In genomic region chr12:130870442-130871285, GRCh38 we compare ENCODE assay signal across 8 cellular contexts. TPM values are rescaled to one million over a fixed set of nuclear protein-coding genes. Genes with fewer than 3 reads are reported as not detected.
A peak's percentile ranks its signal among the peaks of the same experiment; 100 is the strongest.
DNase-seq lines count a peak whose midpoint lies in the region; ATAC-seq, FAIRE-seq and TF ChIP-seq lines count a peak whose summit lies in the region.

No MANE protein-coding gene starts in this region.

- H3K27ac ChIP-seq in H1 (ENCODE audit: low read depth, low read length) = peak overlapping the region; percentile 52; the same call in 1 of the 2 replicates

- H3K23ac ChIP-seq in H1 (ENCODE audit: insufficient read length) = no peak overlapping the region

- peak overlapping the region; percentile 91; the same call in 1 of the 2 replicates for H4K8ac ChIP-seq in H1 (ENCODE audit: extremely low read depth, insufficient read depth, low read length)

- peak overlapping the region; percentile 58 to 84 for H3K4me2 ChIP-seq in H1 (ENCODE audit: insufficient read depth in 1 of 2, low read depth in 2 of 2, low read length in 2 of 2)

- H3K27ac Mint-ChIP-seq in mesothelial cell of epicardium = peak overlapping the region; percentile 94

- peaks cover 2 to 6% of the 10 kb centered on the region in 2 experiments for H4K20me1 ChIP-seq in H1 (replicated peaks in 1 of 2; ENCODE audit: control insufficient read depth in 1 of 2, insufficient read depth in 2 of 2, low read length in 2 of 2)

- no peaks in the 10 kb centered on the region for H3K79me1 ChIP-seq in H1 (ENCODE audit: low read depth, low read length)

- peak overlapping the region; percentile 72; the same call in 1 of the 2 replicates for H2BK5ac ChIP-seq in H1 (ENCODE audit: low read depth, low read length)

- DNase-seq in NCI-H748 (lab: John Stamatoyannopoulos, UW; ENCODE audit: unreplicated experiment) = peak; percentile 64
- DNase-seq in NCI-H748 treated with DMSO at 0.1 percent for 48 hours (lab: John Stamatoyannopoulos, UW) = no peak
- peak; percentile 7 for DNase-seq in NCI-H774 (lab: John Stamatoyannopoulos, UW)
- DNase-seq in activated CD8-positive, alpha-beta memory T cell treated with anti-CD3 and anti-CD28 coated beads for 48 hours (ENCODE audit: low read depth in 2 of 3, low spot score in 2 of 3) = peak in 2 of 3 experiments; percentile 47 to 48
- DNase-seq in H1 (ENCODE audit: low read depth in 1 of 2, low spot score in 2 of 2) = peak; percentile 72 to 73
- DNase-seq in mesothelial cell of epicardium (ENCODE audit: low spot score in 2 of 2, unreplicated experiment in 2 of 2) = peak in 1 of 2 experiments; percentile 61
- peak; percentile 34 for DNase-seq in stimulated activated CD8-positive, alpha-beta memory T cell treated with anti-CD3 and anti-CD28 coated beads, Interleukin-15, amount 100 ng/mL, for 1 hour (ENCODE audit: low read depth)

- H4K5ac ChIP-seq in H1 (ENCODE audit: insufficient read length, low read depth, low read length) = peak overlapping the region; percentile 51

- no peak overlapping the region for H2BK20ac ChIP-seq in H1 (ENCODE audit: low read length)

- no peaks in the 10 kb centered on the region for H3K27me3 Mint-ChIP-seq in mesothelial cell of epicardium (ENCODE audit: low read depth)

- POLR2A ChIA-PET in H1 (lab: Charles Lee; ENCODE audit: partially characterized antibody) = interaction anchor here (0.6 to 3.4 kb wide), 21 partner anchors 9 to 1042 kb away, joined by 3 to 33 read pairs (median 6); partner anchors contain the start of gene STX2

- H2AK5ac ChIP-seq in H1 (ENCODE audit: low read depth, low read length) = no peak overlapping the region

- H3K36me3 Mint-ChIP-seq in mesothelial cell of epicardium = peaks cover 24% of the 10 kb centered on the region

- no peaks in the 10 kb centered on the region for H3K27me3 ChIP-seq in H1 (replicated peaks in 1 of 4; ENCODE audit: control insufficient read depth in 3 of 4, extremely low read depth in 1 of 4, insufficient read depth in 3 of 4, low read length in 3 of 4)

- H3K23me2 ChIP-seq in H1 (ENCODE audit: low read depth, low read length) = peaks cover 4% of the 10 kb centered on the region; the same call in 1 of the 2 replicates

- H2BK15ac ChIP-seq in H1 (ENCODE audit: low read length) = 0 out of 2 replicates have a peak overlapping the region, but pooled peaks have one; percentile 5

- CTCF ChIA-PET in H1 (lab: Charles Lee; ENCODE audit: partially characterized antibody) = interaction anchor here (0.7 to 2.9 kb wide), 16 partner anchors 9 to 97 kb away, joined by 3 to 30 read pairs (median 4); no protein-coding TSS in a partner anchor

- ATAC-seq in HG02852 (IDR thresholded peaks at IDR 0.05; ENCODE audit: unreplicated experiment) = peak; percentile 62

- no peak overlapping the region for H3K14ac ChIP-seq in H1 (ENCODE audit: insufficient read length)

- H3K9me3 ChIP-seq in H1 (ENCODE audit: insufficient read depth in 2 of 2, low read depth in 1 of 2, low read length in 1 of 2) = no peaks in the 10 kb centered on the region

- no peaks in the 10 kb centered on the region for H3K9me3 Mint-ChIP-seq in mesothelial cell of epicardium

- peaks cover 21 to 32% (median 30%) of the 10 kb centered on the region in 4 experiments for H3K36me3 ChIP-seq in H1 (ENCODE audit: control insufficient read depth in 2 of 4, insufficient read depth in 4 of 4, low read length in 3 of 4)

- TF ChIP-seq EP300 in H1 (IDR thresholded peaks at IDR 0.05; ENCODE audit: borderline replicate concordance in 1 of 2, low read depth in 2 of 2, low read length in 2 of 2) = no peak

- H3K4me3 Mint-ChIP-seq in mesothelial cell of epicardium = peak overlapping the region; percentile 67

- H3K79me2 ChIP-seq in H1 (ENCODE audit: control insufficient read depth in 1 of 2, insufficient read depth in 2 of 2, low read length in 2 of 2) = peaks cover 6 to 30% of the 10 kb centered on the region in 2 experiments

- 54% methylated on average over 31 of the region's 31 CpGs; no CpG with 5 or more reads in 1 of the 2 experiments for WGBS in H1 (ENCODE audit: extremely low coverage in 1 of 2, insufficient coverage in 1 of 2, insufficient read length in 1 of 2, insufficient replicate concordance in 2 of 2, low coverage in 1 of 2, low lambda C conversion rate in 2 of 2, missing lambda C conversion rate in 1 of 2), 2 experiments

- peak; percentile 33 to 55 for TF ChIP-seq RAD21 in H1 (IDR thresholded peaks at IDR 0.05 in 1 of 2, conservative IDR thresholded peaks at IDR 0.05 in 1 of 2; ENCODE audit: low read depth in 2 of 2, low read length in 2 of 2)

- no peak overlapping the region for H3K56ac ChIP-seq in H1 (replicated peaks; ENCODE audit: insufficient read length, low read depth, low read length)

- H3K18ac ChIP-seq in H1 (ENCODE audit: extremely low read depth, low read length) = no peak overlapping the region

- peaks cover 0 to 3% (median 3%) of the 10 kb centered on the region in 4 experiments; a peak in 4 of 7 replicates for H3K4me1 ChIP-seq in H1 (replicated peaks in 1 of 4; ENCODE audit: control insufficient read depth in 3 of 4, insufficient read depth in 4 of 4, low read length in 3 of 4)

- no peak overlapping the region for H3K4ac ChIP-seq in H1 (replicated peaks; ENCODE audit: insufficient read length, low read depth, low read length)

- H3K9ac ChIP-seq in H1 (replicated peaks in 1 of 4; ENCODE audit: extremely low read depth in 1 of 4, low read depth in 3 of 4, low read length in 3 of 4) = no peak overlapping the region; a peak in 2 of 7 replicates

- peaks cover 33% of the 10 kb centered on the region for H3K4me1 Mint-ChIP-seq in mesothelial cell of epicardium

- peak overlapping the region in 3 of 4 experiments; percentile 39 to 63 (median 42); a peak in 4 of 8 replicates for H3K4me3 ChIP-seq in H1 (ENCODE audit: extremely low read depth in 1 of 4, insufficient read depth in 2 of 4, low read depth in 3 of 4, low read length in 4 of 4)

- TF ChIP-seq CTCF in H1 (IDR thresholded peaks at IDR 0.05; ENCODE audit: control extremely low read depth in 1 of 3, insufficient read depth in 1 of 3, low read depth in 1 of 3, low read length in 3 of 3) (peak; percentile 56 to 75 (median 65)), mesothelial cell of epicardium (IDR thresholded peaks at IDR 0.05; ENCODE audit: unreplicated experiment) (peak; percentile 51)

- H2BK120ac ChIP-seq in H1 (replicated peaks; ENCODE audit: low read depth, low read length) = no peak overlapping the region

- peak overlapping the region; percentile 85 for H2BK12ac ChIP-seq in H1 (ENCODE audit: low read depth, low read length)

- peak in 1 of 2 experiments; percentile 36; a peak in 1 of 3 replicates for TF ChIP-seq POLR2A in H1 (IDR thresholded peaks at IDR 0.05; ENCODE audit: control extremely low read depth in 1 of 2, low read depth in 2 of 2, low read length in 2 of 2)

- no peak overlapping the region for H2AFZ ChIP-seq in H1 (ENCODE audit: low read length)

- peak overlapping the region; percentile 44 for H4K91ac ChIP-seq in H1 (replicated peaks; ENCODE audit: insufficient read length, low read length)

- FAIRE-seq in H1 (lab: Jason Lieb, UNC) = peak; percentile 19

TF ChIP-seq in H1, 55 proteins besides CTCF, POLR2A, EP300 and RAD21 (continues in another document):
- TF ChIP-seq CHD1 (IDR thresholded peaks at IDR 0.05; ENCODE audit: low read depth, low read length) (no peak), CTBP2 (IDR thresholded peaks at IDR 0.05; ENCODE audit: borderline replicate concordance, insufficient read depth, insufficient read length, low read length) (no peak), RBBP5 (IDR thresholded peaks at IDR 0.05; ENCODE audit: borderline replicate concordance, low read depth, low read length) (no peak), KDM4A (IDR thresholded peaks at IDR 0.05; ENCODE audit: low read depth, low read length, severe bottlenecking) (no peak), NRF1 (IDR thresholded peaks at IDR 0.05; ENCODE audit: low read depth, low read length) (no peak), TCF12 (IDR thresholded peaks at IDR 0.05; ENCODE audit: low read depth, low read length) (no peak), FOSL1 (IDR thresholded peaks at IDR 0.05; ENCODE audit: insufficient read depth, low read depth, low read length) (no peak), CREB1 (IDR thresholded peaks at IDR 0.05) (0 out of 2 replicates have a peak, but pooled peaks have one; percentile 15), HDAC6 (IDR thresholded peaks at IDR 0.05; ENCODE audit: low read depth, low read length) (no peak), ASH2L (IDR thresholded peaks at IDR 0.05; ENCODE audit: low read length) (no peak), TAF7 (optimal IDR thresholded peaks at IDR 0.05; ENCODE audit: borderline replicate concordance, low read depth, low read length) (no peak), KDM5A (IDR thresholded peaks at IDR 0.05; ENCODE audit: low read length) (no peak), SP2 (IDR thresholded peaks at IDR 0.05; ENCODE audit: low read length) (no peak), ZNF274 (IDR thresholded peaks at IDR 0.05; ENCODE audit: borderline replicate concordance, extremely low read depth, low read length) (no peak)

RNA-seq across cellular contexts. Expression of gene RAN, which starts 1.2 kb away (rescaled TPM):
- 2,056 and 2,064 TPM in 2 replicates for total RNA-seq in H1 (2021; fragmentation: NEBNext Ultra II Directional; extraction: Animal tissue kit (Norgen Biotek cat#: 25700))
- polyA plus RNA-seq in H1 (2011; rRNA removed) = 1,559 and 2,203 TPM in 2 replicates
- polyA plus RNA-seq in H1 (2011; cell fraction: cytosol; rRNA removed) = 3,091 TPM
- polyA plus RNA-seq in H1 (2011; cell fraction: nucleus; rRNA removed) = 846 TPM
- polyA plus RNA-seq in H1 (2012, experiment 1 of 2) = 2,430 to 2,650 TPM (median 2,578 TPM) in 4 replicates
- 345 TPM for polyA plus RNA-seq in H1 (2012, experiment 2 of 2)
- polyA plus RNA-seq in H1 (2013, experiment 1 of 2) = 714 TPM
- 699 TPM for polyA plus RNA-seq in H1 (2013, experiment 2 of 2)
- 1,671 and 1,842 TPM in 2 replicates for polyA minus RNA-seq in H1 (2011; rRNA and poly(A)+ RNA removed)
- polyA minus RNA-seq in H1 (2011; cell fraction: cytosol; rRNA and poly(A)+ RNA removed) = 628 TPM
- 352 TPM for polyA minus RNA-seq in H1 (2011; cell fraction: nucleus; rRNA and poly(A)+ RNA removed)
- total RNA-seq in mesothelial cell of epicardium = 629 to 674 TPM (median 633 TPM) in 3 replicates

RNA-seq across cellular contexts. Expression of gene STX2, which starts 31.6 kb away (rescaled TPM):
- total RNA-seq in H1 (2021; fragmentation: NEBNext Ultra II Directional; extraction: Animal tissue kit (Norgen Biotek cat#: 25700)) = 22.0 and 26.3 TPM in 2 replicates
- polyA plus RNA-seq in H1 (2011; rRNA removed) = 13.9 and 20.0 TPM in 2 replicates
- 20.8 TPM for polyA plus RNA-seq in H1 (2011; cell fraction: cytosol; rRNA removed)
- polyA plus RNA-seq in H1 (2011; cell fraction: nucleus; rRNA removed) = 13.3 TPM
- polyA plus RNA-seq in H1 (2012, experiment 1 of 2) = 14.6 to 22.0 TPM (median 17.8 TPM) in 4 replicates
- 3.5 TPM for polyA plus RNA-seq in H1 (2012, experiment 2 of 2)
- polyA plus RNA-seq in H1 (2013, experiment 1 of 2) = 19.0 TPM
- polyA plus RNA-seq in H1 (2013, experiment 2 of 2) = 17.5 TPM
- polyA minus RNA-seq in H1 (2011; rRNA and poly(A)+ RNA removed) = 13.7 and 18.8 TPM in 2 replicates
- polyA minus RNA-seq in H1 (2011; cell fraction: cytosol; rRNA and poly(A)+ RNA removed) = 8.4 TPM
- polyA minus RNA-seq in H1 (2011; cell fraction: nucleus; rRNA and poly(A)+ RNA removed) = 10.2 TPM
- 14.0 to 17.3 TPM (median 16.7 TPM) in 3 replicates for total RNA-seq in mesothelial cell of epicardium
